In genomic region chr10:110547139-110547761, GRCh38 we compare ENCODE assay signal across 8 cellular contexts. TPM values are rescaled to one million over a fixed set of nuclear protein-coding genes. Genes with fewer than 3 reads are reported as not detected.
A peak's percentile ranks its signal among the peaks of the same experiment; 100 is the strongest.
DNase-seq lines count a peak whose midpoint lies in the region; ATAC-seq and TF ChIP-seq lines count a peak whose summit lies in the region.

No MANE protein-coding gene starts in this region.

- no peak overlapping the region for H3K27ac ChIP-seq in liver (ENCODE audit: low read depth in 1 of 2, low read length in 2 of 2)
- no peak overlapping the region for H3K27ac ChIP-seq in aorta (ENCODE audit: low read depth in 1 of 2, low read length in 2 of 2)

- TF ChIP-seq RAD21 in liver (IDR thresholded peaks at IDR 0.05): peak; percentile 97 to 98

- no peak overlapping the region for H3K9ac ChIP-seq in liver (ENCODE audit: low read depth in 1 of 2, low read length in 2 of 2)

- H3K4me1 ChIP-seq in liver (ENCODE audit: control insufficient read depth in 4 of 4, insufficient read depth in 4 of 4, low read length in 3 of 4): peaks cover 0 to 5% (median 2%) of the 10 kb centered on the region in 4 donors
- no peaks in the 10 kb centered on the region for H3K4me1 ChIP-seq in aorta (ENCODE audit: control insufficient read depth in 1 of 2, insufficient read depth in 2 of 2, low read length in 2 of 2)

- ATAC-seq in activated CD4-positive, CD25-positive, alpha-beta regulatory T cell treated with anti-CD3 and anti-CD28 coated beads, Interleukin-2, amount 50 U/mL, for 24 hours: peak; percentile 36 to 58
- ATAC-seq in HG03139 (IDR thresholded peaks at IDR 0.05; ENCODE audit: unreplicated experiment): peak; percentile 60
- peak; percentile 72 for ATAC-seq in aorta (ENCODE audit: low FRiP score)

- H3K4me3 ChIP-seq in liver (ENCODE audit: low read depth in 1 of 3, low read length in 3 of 3): no peak overlapping the region
- no peak overlapping the region for H3K4me3 ChIP-seq in aorta (ENCODE audit: low read length in 2 of 2)

- H3K9me3 ChIP-seq in liver (ENCODE audit: control insufficient read depth in 4 of 4, low read length in 3 of 4) (no peaks in the 10 kb centered on the region), aorta (ENCODE audit: control insufficient read depth, low read length) (no peaks in the 10 kb centered on the region)

- H3K27me3 ChIP-seq in liver (ENCODE audit: control insufficient read depth in 4 of 4, insufficient read depth in 4 of 4, low read length in 3 of 4): no peaks in the 10 kb centered on the region
- no peaks in the 10 kb centered on the region for H3K27me3 ChIP-seq in aorta (ENCODE audit: control insufficient read depth in 1 of 2, insufficient read depth in 2 of 2, low read length in 1 of 2)

- H3K36me3 ChIP-seq in liver (ENCODE audit: control insufficient read depth in 4 of 4, insufficient read depth in 3 of 4, low read depth in 1 of 4, low read length in 3 of 4) (no peaks in the 10 kb centered on the region), aorta (ENCODE audit: control insufficient read depth in 1 of 2, insufficient read depth in 2 of 2, low read length in 1 of 2) (no peaks in the 10 kb centered on the region)

- 9% methylated on average over 8 of the region's 8 CpGs for whole genome bisulfite sequencing in liver
- WGBS in aorta, 2 donors: 12% methylated on average over 8 of the region's 8 CpGs

- intact Hi-C loops in aorta (cut with DNase I): loop anchor here (2.0 to 5.0 kb wide), 4 partner anchors 50 to 410 kb away; partner anchors contain the start of gene DUSP5 (in 1 of the 2)

- no peak for DNase-seq in activated CD4-positive, CD25-positive, alpha-beta regulatory T cell (lab: John Stamatoyannopoulos, UW)
- DNase-seq in NOMO-1 (lab: John Stamatoyannopoulos, UW; ENCODE audit: unreplicated experiment in 2 of 2) (peak; percentile 39 to 56), cerebellar cortex (ENCODE audit: low spot score) (peak; percentile 89), aorta (no peak), activated gamma-delta T cell treated with Interleukin-2 at 50 U/mL for 16 hours (no peak)

- peak; percentile 83 for TF ChIP-seq CTCF in liver (IDR thresholded peaks at IDR 0.05; ENCODE audit: low read depth, low read length, missing input control)

TF ChIP-seq in liver, 16 proteins besides CTCF, POLR2A, EP300 and RAD21:
- TF ChIP-seq FOXA1 (IDR thresholded peaks at IDR 0.05) (no peak), RXRA (IDR thresholded peaks at IDR 0.05) (peak in 1 of 2 donors; percentile 33), ZBTB33 (IDR thresholded peaks at IDR 0.05) (no peak), GABPA (IDR thresholded peaks at IDR 0.05 in 1 of 2, conservative IDR thresholded peaks at IDR 0.05 in 1 of 2) (no peak), HNF4G (IDR thresholded peaks at IDR 0.05) (no peak), TAF1 (conservative IDR thresholded peaks at IDR 0.05) (no peak), FOXA2 (IDR thresholded peaks at IDR 0.05) (no peak), YY1 (IDR thresholded peaks at IDR 0.05) (peak; percentile 70), JUND (IDR thresholded peaks at IDR 0.05) (no peak)

RNA-seq across cellular contexts. Expression of gene SMC3, which starts 20.2 kb away (rescaled TPM):
- total RNA-seq in liver (10 to 100 TPM; 13.1 to 26.4 TPM), aorta (10 to 100 TPM; 33.1 to 35.8 TPM)
- polyA plus RNA-seq in liver (10 to 100 TPM in 1 of 2 donors, 1 to 10 TPM in 1; 7.2 to 23.0 TPM), aorta (10 to 100 TPM; 14.7 to 19.3 TPM)

RNA-seq across cellular contexts. Expression of gene DUSP5, which starts 49.5 kb away (rescaled TPM):
- total RNA-seq in liver: 1 to 10 TPM; 7.5 to 8.9 TPM
- 1 to 10 TPM; 2.0 to 8.6 TPM for polyA plus RNA-seq in liver
- total RNA-seq in aorta: 10 to 100 TPM; 10.4 to 30.3 TPM
- 1 to 10 TPM; 3.8 to 4.0 TPM for polyA plus RNA-seq in aorta

Comparison
In these comparisons a context has a peak if more than half of its experiments do, and no peak if none do; other contexts are left out.
1. DNase-seq: peak in NOMO-1 (2 of 2) and cerebellar cortex (single experiment); none in activated CD4-positive, CD25-positive, alpha-beta regulatory T cell (0 of 4), aorta (0 of 2) and activated gamma-delta T cell treated with Interleukin-2 at 50 U/mL for 16 hours (single experiment).
2. Peak in every context shown above with its lines, with median percentiles within 50 percentile points of each other: ATAC-seq.